19 cellular contexts compared by ENCODE assay signal in the genomic region with DNA sequence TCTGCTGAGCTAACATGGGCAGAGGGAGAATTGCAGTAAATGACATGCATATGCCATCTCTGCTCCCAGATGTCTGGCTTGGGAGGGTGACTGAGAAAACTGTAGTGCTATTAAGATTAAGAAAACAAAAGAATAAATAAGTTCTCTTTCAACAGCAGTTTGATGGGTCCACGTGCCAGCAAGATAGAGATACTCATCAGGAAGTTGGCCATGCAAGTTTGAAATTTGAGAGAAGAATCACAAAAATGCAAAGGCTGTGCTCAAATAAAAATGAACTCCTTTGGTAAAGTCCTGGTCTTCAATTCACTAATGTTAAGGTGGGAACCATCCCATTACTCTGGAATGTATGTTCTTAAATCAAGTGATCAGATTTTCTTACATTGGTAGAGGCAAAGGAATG. TPM values are rescaled to one million over a fixed set of nuclear protein-coding genes. Genes with fewer than 3 reads are reported as not detected.
DNase-seq lines count a peak whose midpoint lies in the region; ATAC-seq and TF ChIP-seq lines count a peak whose summit lies in the region.
"Had no signal": no experiment of that assay in that cellular context is flagged by ENCODE, and none has a peak within 500 bp of the region (broad histone marks: within the 10 kb centered on the region; RNA-seq: fewer than 3 reads in every experiment).

No MANE protein-coding gene starts in this region.

- H3K79me2 ChIP-seq in SK-N-SH (ENCODE audit: insufficient read depth) = peaks cover 53% of the 10 kb centered on the region

- POLR2A ChIA-PET in SK-N-SH (lab: Yijun Ruan, JAX) = interaction anchor here (0.9 kb wide), 1 partner anchor 26 kb away, joined by 3 read pairs; no protein-coding TSS in a partner anchor

- DNase-seq in EH (ENCODE audit: low read depth) = peak; percentile 43
- DNase-seq in SK-N-SH = no peak
- DNase-seq in immature natural killer cell = no peak
- DNase-seq in upper lobe of left lung = no peak
- DNase-seq in NCI-H510A treated with DMSO at 0.1 percent for 48 hours (lab: John Stamatoyannopoulos, UW) = no peak
- DNase-seq: ACHN; CD4-positive, CD25-positive, alpha-beta regulatory T cell; NCI-H1417 treated with DMSO at 0.1 percent for 48 hours; NCI-H2029; NCI-H2171; NCI-H446 treated with DMSO at 0.1 percent for 48 hours; NCI-H774 had no signal

- H3K9ac ChIP-seq in SK-N-SH = no peak overlapping the region
- no peak overlapping the region for H3K9ac ChIP-seq in skeletal muscle satellite cell (ENCODE audit: low read depth, low read length)

- TF ChIP-seq RAD21 in SK-N-SH (IDR thresholded peaks at IDR 0.05; ENCODE audit: low read length) = no peak

- intact Hi-C loops in dendritic cell treated with granulocyte-macrophage colony-stimulating factor and Interleukin-4, amounts not matched to agents 40 ng/mL and 50 ng/mL, for 4 days (cut with micrococcal nuclease) = no loop called here

- H3K4me1 Mint-ChIP-seq in dendritic cell treated with granulocyte-macrophage colony-stimulating factor and Interleukin-4, amounts not matched to agents 40 ng/mL and 50 ng/mL, for 4 days (ENCODE audit: low read depth) = peaks cover 41% of the 10 kb centered on the region
- H3K4me1 Mint-ChIP-seq in immature natural killer cell = peaks cover 0 to 2% of the 10 kb centered on the region in 2 donors

- H3F3A ChIP-seq in SK-N-SH (replicated peaks; ENCODE audit: insufficient read depth) = peaks cover 3% of the 10 kb centered on the region

- H3K4me2 ChIP-seq in SK-N-SH (peak overlapping the region; percentile 44; the same call in 1 of the 2 replicates), skeletal muscle satellite cell (ENCODE audit: low read length) (peak overlapping the region; percentile 31)
- H3K4me2 ChIP-seq: GM23338 had no signal

- H3K27ac ChIP-seq in SK-N-SH (ENCODE audit: low read depth in 2 of 2, low read length in 1 of 2) (peak overlapping the region; percentile 15 to 53), upper lobe of left lung (no peak overlapping the region)
- H3K27ac ChIP-seq: HL-60, RWPE1, SJSA1 had no signal

- H3K4me3 Mint-ChIP-seq in dendritic cell treated with granulocyte-macrophage colony-stimulating factor and Interleukin-4, amounts not matched to agents 40 ng/mL and 50 ng/mL, for 4 days = no peak overlapping the region
- no peak overlapping the region for H3K4me3 Mint-ChIP-seq in immature natural killer cell
- H3K4me3 Mint-ChIP-seq: CD4-positive, CD25-positive, alpha-beta regulatory T cell; GM23338 had no signal

- peaks cover 51% of the 10 kb centered on the region for H3K36me3 Mint-ChIP-seq in dendritic cell treated with granulocyte-macrophage colony-stimulating factor and Interleukin-4, amounts not matched to agents 40 ng/mL and 50 ng/mL, for 4 days (ENCODE audit: low read depth)
- peaks cover 8 to 36% (median 24%) of the 10 kb centered on the region in 3 donors for H3K36me3 Mint-ChIP-seq in immature natural killer cell

- H3K9me3 ChIP-seq in SK-N-SH (no peaks in the 10 kb centered on the region), skeletal muscle satellite cell (replicated peaks; ENCODE audit: low read length) (no peaks in the 10 kb centered on the region), upper lobe of left lung (no peaks in the 10 kb centered on the region)
- H3K9me3 ChIP-seq: SJSA1 had no signal

- no peaks in the 10 kb centered on the region for H3K9me2 ChIP-seq in SK-N-SH

- H3K36me3 ChIP-seq in SK-N-SH (replicated peaks in 1 of 2; ENCODE audit: control insufficient read depth in 1 of 2, insufficient read depth in 2 of 2, low read length in 1 of 2) (peaks cover 54 to 72% of the 10 kb centered on the region in 2 experiments), skeletal muscle satellite cell (ENCODE audit: insufficient read depth, low read length) (peaks cover 60% of the 10 kb centered on the region), upper lobe of left lung (peaks cover 0 to 81% (median 9%) of the 10 kb centered on the region in 4 donors)
- H3K36me3 ChIP-seq: SJSA1 had no signal

- no peaks in the 10 kb centered on the region for H3K27me3 ChIP-seq in SK-N-SH (ENCODE audit: insufficient read depth)
- H3K27me3 ChIP-seq in skeletal muscle satellite cell (ENCODE audit: control insufficient read depth, insufficient read depth, low read length) = no peaks in the 10 kb centered on the region
- H3K27me3 ChIP-seq in upper lobe of left lung = no peaks in the 10 kb centered on the region
- H3K27me3 ChIP-seq: SJSA1 had no signal

- no peaks in the 10 kb centered on the region for H3K27me3 Mint-ChIP-seq in dendritic cell treated with granulocyte-macrophage colony-stimulating factor and Interleukin-4, amounts not matched to agents 40 ng/mL and 50 ng/mL, for 4 days
- no peaks in the 10 kb centered on the region for H3K27me3 Mint-ChIP-seq in immature natural killer cell (ENCODE audit: low read depth in 3 of 3)
- H3K27me3 Mint-ChIP-seq: CD4-positive, CD25-positive, alpha-beta regulatory T cell had no signal

- TF ChIP-seq POLR2A in upper lobe of left lung (IDR thresholded peaks at IDR 0.05) = no peak

- H2AFZ ChIP-seq in SK-N-SH (ENCODE audit: low read depth) = no peak overlapping the region
- H2AFZ ChIP-seq: GM23338 had no signal

- TF ChIP-seq CTCF in SK-N-SH (IDR thresholded peaks at IDR 0.05) = no peak
- TF ChIP-seq CTCF in upper lobe of left lung (IDR thresholded peaks at IDR 0.05) = no peak

- H3K4me3 ChIP-seq in SK-N-SH (ENCODE audit: low read depth in 2 of 2, low read length in 1 of 2) = no peak overlapping the region
- H3K4me3 ChIP-seq in skeletal muscle satellite cell (ENCODE audit: low read length) = no peak overlapping the region
- H3K4me3 ChIP-seq in upper lobe of left lung = no peak overlapping the region
- H3K4me3 ChIP-seq: GM23338, SJSA1 had no signal

- no peak for ATAC-seq in upper lobe of left lung (ENCODE audit: low FRiP score in 2 of 2)
- ATAC-seq: GM23338, HCT116 had no signal

- H4K20me1 ChIP-seq in SK-N-SH (ENCODE audit: insufficient read depth) = no peaks in the 10 kb centered on the region; the same call in 1 of the 2 replicates

- WGBS in SK-N-SH (ENCODE audit: low lambda C conversion rate) = 3% methylated on average over 1 of the region's 1 CpG
- WGBS in upper lobe of left lung, 2 donors = 0 to 57% methylated on average over 1 of the region's 1 CpG

- H3K9me3 Mint-ChIP-seq in dendritic cell treated with granulocyte-macrophage colony-stimulating factor and Interleukin-4, amounts not matched to agents 40 ng/mL and 50 ng/mL, for 4 days = no peaks in the 10 kb centered on the region
- no peaks in the 10 kb centered on the region for H3K9me3 Mint-ChIP-seq in immature natural killer cell
- H3K9me3 Mint-ChIP-seq: CD4-positive, CD25-positive, alpha-beta regulatory T cell; GM23338 had no signal

- CTCF ChIA-PET in SK-N-SH (lab: Yijun Ruan, JAX) = interaction anchor here (1.1 kb wide), 2 partner anchors 27 to 71 kb away, joined by 3 read pairs; no protein-coding TSS in a partner anchor

- H3K4me1 ChIP-seq in SK-N-SH (ENCODE audit: control insufficient read depth in 1 of 2, insufficient read depth in 2 of 2, low read depth in 1 of 2, low read length in 1 of 2) = peaks cover 5 to 18% of the 10 kb centered on the region in 2 experiments; a peak in 3 of 4 replicates
- peaks cover 13% of the 10 kb centered on the region for H3K4me1 ChIP-seq in skeletal muscle satellite cell (ENCODE audit: control insufficient read depth, insufficient read depth, low read length)
- peaks cover 0 to 9% (median 6%) of the 10 kb centered on the region in 4 donors for H3K4me1 ChIP-seq in upper lobe of left lung
- H3K4me1 ChIP-seq: SJSA1 had no signal

- H3K27ac Mint-ChIP-seq in dendritic cell treated with granulocyte-macrophage colony-stimulating factor and Interleukin-4, amounts not matched to agents 40 ng/mL and 50 ng/mL, for 4 days = peak overlapping the region; percentile 18
- peak overlapping the region in 1 of 6 donors; percentile 11 for H3K27ac Mint-ChIP-seq in immature natural killer cell
- H3K27ac Mint-ChIP-seq: CD4-positive, CD25-positive, alpha-beta regulatory T cell; GM23338 had no signal

- TF ChIP-seq EP300 in SK-N-SH (IDR thresholded peaks at IDR 0.05; ENCODE audit: borderline replicate concordance in 1 of 2, low read depth in 1 of 2, low read length in 1 of 2) (no peak), upper lobe of left lung (IDR thresholded peaks at IDR 0.05) (no peak)

TF ChIP-seq in SK-N-SH, 30 proteins besides CTCF, POLR2A, EP300 and RAD21:
- TF ChIP-seq TCF12 (IDR thresholded peaks at IDR 0.05) (peak; percentile 25; the same call in 1 of the 2 replicates), NRF1 (IDR thresholded peaks at IDR 0.05; ENCODE audit: low read depth, low read length) (no peak), EZH2phosphoT487 (IDR thresholded peaks at IDR 0.05; ENCODE audit: borderline replicate concordance, low read depth) (no peak), MEF2A (IDR thresholded peaks at IDR 0.05; ENCODE audit: borderline replicate concordance, low read depth) (no peak), GABPA (IDR thresholded peaks at IDR 0.05; ENCODE audit: low read depth) (no peak), SMC3 (IDR thresholded peaks at IDR 0.05; ENCODE audit: low read depth, low read length) (no peak), NFIC (IDR thresholded peaks at IDR 0.05; ENCODE audit: borderline replicate concordance) (no peak)
TF ChIP-seq in SK-N-SH: peak in this region for 1.

RNA-seq across cellular contexts. Expression of gene NFXL1, which starts 7.1 kb away (rescaled TPM):
- polyA plus RNA-seq in SK-N-SH (2012; rRNA removed) (9.0 and 12.5 TPM in 2 replicates), immature natural killer cell (1 to 10 TPM; 1.7 to 6.4 (median 5.4) TPM)
- 8.7 and 9.3 TPM in 2 replicates for polyA plus RNA-seq in SK-N-SH (2012; cell fraction: cytosol; rRNA removed)
- polyA plus RNA-seq in SK-N-SH (2012; cell fraction: nucleus; rRNA removed) = 16.5 and 31.1 TPM in 2 replicates
- total RNA-seq in skeletal muscle satellite cell (2012; rRNA removed) = 5.9 and 8.1 TPM in 2 replicates
- total RNA-seq in upper lobe of left lung = 10 to 100 TPM in 4 of 6 donors, 1 to 10 TPM in 2; 5.0 to 23.4 (median 10.6) TPM

Comparison
In these comparisons a context has a peak if more than half of its experiments do, and no peak if none do; other contexts are left out.
1. H3K27ac ChIP-seq: peak in SK-N-SH (2 of 2); none in upper lobe of left lung (0 of 4).